In genomic region chr22:26360169-26360885, GRCh38 we compare ENCODE assay signal across 8 cellular contexts.
DNase-seq lines count a peak whose midpoint lies in the region; ATAC-seq, FAIRE-seq and TF ChIP-seq lines count a peak whose summit lies in the region.

No MANE protein-coding gene starts in this region.

- no peaks in the 10 kb centered on the region for H3K9me3 ChIP-seq in endothelial cell of umbilical vein (replicated peaks; ENCODE audit: control insufficient read depth, insufficient read depth, low read length)

- TF ChIP-seq CTCF in CD14-positive monocyte (IDR thresholded peaks at IDR 0.05) (peak; percentile 95), endothelial cell of umbilical vein (IDR thresholded peaks at IDR 0.05; ENCODE audit: extremely low read depth in 1 of 2, insufficient read depth in 1 of 2, low read depth in 1 of 2, low read length in 2 of 2) (peak; percentile 79 to 95)

- BruUV-seq in endothelial cell of umbilical vein (replicated peaks; lab: Mats Ljungman, UMichigan): no TSS peak

- no peak overlapping the region for H3K4ac ChIP-seq in mesendoderm (ENCODE audit: low read depth, low read length)

- H3K4me1 ChIP-seq in endothelial cell of umbilical vein (ENCODE audit: control insufficient read depth, extremely low read depth, insufficient read depth, low read length) (no peaks in the 10 kb centered on the region), mesendoderm (ENCODE audit: control insufficient read depth, low read depth, low read length) (peaks cover 2% of the 10 kb centered on the region)

- no peak overlapping the region for H2BK15ac ChIP-seq in mesendoderm (replicated peaks; ENCODE audit: low read depth)

- H3K18ac ChIP-seq in mesendoderm (ENCODE audit: low read length): no peak overlapping the region

- H3K4me3 ChIP-seq in endothelial cell of umbilical vein (replicated peaks in 1 of 3; ENCODE audit: insufficient read depth in 1 of 3, low read depth in 1 of 3, low read length in 3 of 3) (no peak overlapping the region), mesendoderm (ENCODE audit: low read length) (no peak overlapping the region)

- peak; percentile 69 for ATAC-seq in activated CD8-positive, alpha-beta memory T cell treated with anti-CD3 and anti-CD28 coated beads, Interleukin-2, amount 10 ng/mL, durations not matched to agents 7 days and 5 days
- ATAC-seq in HG02970 (IDR thresholded peaks at IDR 0.05; ENCODE audit: low FRiP score, unreplicated experiment): no peak

- H3K36me3 ChIP-seq in endothelial cell of umbilical vein (ENCODE audit: control insufficient read depth in 2 of 2, extremely low read depth in 1 of 2, insufficient read depth in 2 of 2, low read length in 2 of 2) (no peaks in the 10 kb centered on the region), mesendoderm (ENCODE audit: control insufficient read depth, insufficient read depth, low read length) (no peaks in the 10 kb centered on the region)

- no peaks in the 10 kb centered on the region for H3K79me1 ChIP-seq in mesendoderm (ENCODE audit: low read length)

- peaks cover 0 to 4% of the 10 kb centered on the region in 2 experiments for H3K27me3 ChIP-seq in endothelial cell of umbilical vein (ENCODE audit: control insufficient read depth in 2 of 2, insufficient read depth in 2 of 2, low read length in 2 of 2)
- H3K27me3 ChIP-seq in mesendoderm (ENCODE audit: insufficient read depth, low read length, poor library complexity): no peaks in the 10 kb centered on the region

- H3K4me1 Mint-ChIP-seq in CD14-positive monocyte: peaks cover 3% of the 10 kb centered on the region
- peaks cover 2% of the 10 kb centered on the region for H3K4me1 Mint-ChIP-seq in activated CD8-positive, alpha-beta memory T cell treated with anti-CD3 and anti-CD28 coated beads, Interleukin-2, amount 10 ng/mL, durations not matched to agents 7 days and 5 days

- no peak overlapping the region for H4K5ac ChIP-seq in mesendoderm (ENCODE audit: low read length)

- intact Hi-C loops in CD14-positive monocyte (cut with micrococcal nuclease) (no loop called here), endothelial cell of umbilical vein (cut with micrococcal nuclease) (no loop called here)

- H3K4me3 Mint-ChIP-seq in CD14-positive monocyte: peak overlapping the region in 1 of 2 donors; percentile 4
- H3K4me3 Mint-ChIP-seq in activated CD8-positive, alpha-beta memory T cell treated with anti-CD3 and anti-CD28 coated beads, Interleukin-2, amount 10 ng/mL, durations not matched to agents 7 days and 5 days: no peak overlapping the region

- peak overlapping the region; percentile 74 for H2AFZ ChIP-seq in endothelial cell of umbilical vein (ENCODE audit: low read depth, low read length)

- peak overlapping the region; percentile 72 for H3K56ac ChIP-seq in mesendoderm (ENCODE audit: low read length)

- no peak overlapping the region for H4K8ac ChIP-seq in mesendoderm (ENCODE audit: low read depth, low read length)

- no peak overlapping the region for H2BK5ac ChIP-seq in mesendoderm (ENCODE audit: low read length)

- no peak overlapping the region for H3K9ac ChIP-seq in endothelial cell of umbilical vein (replicated peaks; ENCODE audit: extremely low read depth, insufficient read depth, low read length)
- peak overlapping the region; percentile 27 for H3K9ac ChIP-seq in mesendoderm (ENCODE audit: low read length)

- no CpG with 5 or more reads among the region's 17 CpGs for WGBS in mesendoderm (ENCODE audit: extremely low coverage, insufficient coverage, low lambda C conversion rate)

- H3K36me3 Mint-ChIP-seq in CD14-positive monocyte: no peaks in the 10 kb centered on the region
- H3K36me3 Mint-ChIP-seq in activated CD8-positive, alpha-beta memory T cell treated with anti-CD3 and anti-CD28 coated beads, Interleukin-2, amount 10 ng/mL, durations not matched to agents 7 days and 5 days: no peaks in the 10 kb centered on the region

- dilution Hi-C loops in endothelial cell of umbilical vein (cut with MboI; ENCODE audit: extremely low pct_ligation_motif_present, low sequenced_read_pairs): no loop called here

- peaks cover 0 to 6% (median 3%) of the 10 kb centered on the region in 3 donors for H3K27me3 Mint-ChIP-seq in CD14-positive monocyte (ENCODE audit: low read depth in 3 of 3)
- peaks cover 14% of the 10 kb centered on the region for H3K27me3 Mint-ChIP-seq in activated CD8-positive, alpha-beta memory T cell treated with anti-CD3 and anti-CD28 coated beads, Interleukin-2, amount 10 ng/mL, durations not matched to agents 7 days and 5 days

- peak; percentile 82 for FAIRE-seq in endothelial cell of umbilical vein (lab: Jason Lieb, UNC)

- H3K4me2 ChIP-seq in endothelial cell of umbilical vein (ENCODE audit: insufficient read depth, low read length): peak overlapping the region; percentile 44
- H3K4me2 ChIP-seq in mesendoderm (ENCODE audit: low read length): no peak overlapping the region

- H2AK5ac ChIP-seq in mesendoderm (ENCODE audit: low read length): no peak overlapping the region

- TF ChIP-seq POLR2A in endothelial cell of umbilical vein (IDR thresholded peaks at IDR 0.05; ENCODE audit: low read depth, low read length): no peak

- DNase-seq in CD14-positive monocyte (ENCODE audit: low spot score): peak; percentile 54
- peak; percentile 49 for DNase-seq in HPDE6-E6E7 (ENCODE audit: extremely low spot score)
- peak; percentile 67 for DNase-seq in NOMO-1 treated with DMSO at 0.1 percent for 48 hours (lab: John Stamatoyannopoulos, UW; ENCODE audit: unreplicated experiment)
- peak; percentile 72 for DNase-seq in activated CD8-positive, alpha-beta memory T cell treated with anti-CD3 and anti-CD28 coated beads, Interleukin-2, amount 10 ng/mL, durations not matched to agents 7 days and 5 days
- DNase-seq in endothelial cell of umbilical vein (ENCODE audit: low read depth, low spot score): peak; percentile 87
- peak; percentile 92 for DNase-seq in mesendoderm
- peak; percentile 19 to 33 for DNase-seq in stimulated activated CD8-positive, alpha-beta memory T cell treated with anti-CD3 and anti-CD28 coated beads, Interleukin-15, amount 100 ng/mL, for 4 hours (ENCODE audit: low read depth in 2 of 2)

- no peak overlapping the region for H3K27ac Mint-ChIP-seq in CD14-positive monocyte
- H3K27ac Mint-ChIP-seq in activated CD8-positive, alpha-beta memory T cell treated with anti-CD3 and anti-CD28 coated beads, Interleukin-2, amount 10 ng/mL, durations not matched to agents 7 days and 5 days: no peak overlapping the region

- no peak overlapping the region for H3K27ac ChIP-seq in endothelial cell of umbilical vein (ENCODE audit: insufficient read depth, low read depth, low read length)
- no peak overlapping the region for H3K27ac ChIP-seq in mesendoderm (ENCODE audit: low read depth, low read length)

- H3K23ac ChIP-seq in mesendoderm (ENCODE audit: low read length): no peak overlapping the region

- H3K9me3 Mint-ChIP-seq in CD14-positive monocyte: peaks cover 0 to 2% (median 0%) of the 10 kb centered on the region in 7 donors
- H3K9me3 Mint-ChIP-seq in activated CD8-positive, alpha-beta memory T cell treated with anti-CD3 and anti-CD28 coated beads, Interleukin-2, amount 10 ng/mL, durations not matched to agents 7 days and 5 days (ENCODE audit: low read depth): no peaks in the 10 kb centered on the region

- H2BK120ac ChIP-seq in mesendoderm (ENCODE audit: low read depth, low read length): no peak overlapping the region

- POLR2A ChIA-PET in endothelial cell of umbilical vein (lab: Charles Lee): no interaction called here

- H3K79me2 ChIP-seq in endothelial cell of umbilical vein (ENCODE audit: control insufficient read depth, insufficient read depth, low read length) (no peaks in the 10 kb centered on the region), mesendoderm (ENCODE audit: control insufficient read depth, insufficient read depth, low read length) (no peaks in the 10 kb centered on the region)

- CTCF ChIA-PET in activated CD8-positive, alpha-beta memory T cell treated with anti-CD3 and anti-CD28 coated beads, Interleukin-2, amount 10 ng/mL, durations not matched to agents 7 days and 5 days (lab: Charles Lee): interaction anchor here (0.6 to 1.2 kb wide), 7 partner anchors 15 to 1136 kb away, joined by 3 to 5 read pairs (median 3); no protein-coding TSS in a partner anchor
- CTCF ChIA-PET in endothelial cell of umbilical vein (lab: Charles Lee): interaction anchor here (0.6 to 1.0 kb wide), 6 partner anchors 32 to 587 kb away, joined by 3 read pairs; no protein-coding TSS in a partner anchor

- H4K20me1 ChIP-seq in endothelial cell of umbilical vein (replicated peaks; ENCODE audit: control insufficient read depth, extremely low read depth, insufficient read depth, low read length): no peaks in the 10 kb centered on the region

- H3K9me1 ChIP-seq in endothelial cell of umbilical vein (replicated peaks; ENCODE audit: control insufficient read depth, extremely low read depth, insufficient read depth, low read length): no peaks in the 10 kb centered on the region

TF ChIP-seq in endothelial cell of umbilical vein, 7 proteins besides CTCF, POLR2A, EP300 and RAD21:
- TF ChIP-seq JUN (IDR thresholded peaks at IDR 0.05; ENCODE audit: borderline replicate concordance, insufficient read depth, insufficient read length, low read depth): no peak
- no peak for TF ChIP-seq POLR2AphosphoS5 (IDR thresholded peaks at IDR 0.05; ENCODE audit: insufficient read depth, low read depth, low read length)
- no peak for TF ChIP-seq MYC (IDR thresholded peaks at IDR 0.05; ENCODE audit: low read depth, low read length)
- TF ChIP-seq MAX (IDR thresholded peaks at IDR 0.05; ENCODE audit: insufficient read depth, insufficient read length): no peak
- TF ChIP-seq FOS (IDR thresholded peaks at IDR 0.05; ENCODE audit: borderline replicate concordance, insufficient read depth, low read length): no peak
- no peak for TF ChIP-seq EZH2 (IDR thresholded peaks at IDR 0.05; ENCODE audit: borderline replicate concordance, low read depth, low read length, severe bottlenecking)
- no peak for TF ChIP-seq GATA2 (IDR thresholded peaks at IDR 0.05; ENCODE audit: insufficient read depth, insufficient read length, low read depth, low read length)

Comparison
In these comparisons a context has a peak if more than half of its experiments do, and no peak if none do; other contexts are left out.
1. DNase-seq: peak in every context shown above with its lines; median percentile 92 in mesendoderm; 87 in endothelial cell of umbilical vein; 72 in activated CD8-positive, alpha-beta memory T cell treated with anti-CD3 and anti-CD28 coated beads, Interleukin-2, amount 10 ng/mL, durations not matched to agents 7 days and 5 days; 67 in NOMO-1 treated with DMSO at 0.1 percent for 48 hours; 54 in CD14-positive monocyte; 49 in HPDE6-E6E7; 26 in stimulated activated CD8-positive, alpha-beta memory T cell treated with anti-CD3 and anti-CD28 coated beads, Interleukin-15, amount 100 ng/mL, for 4 hours.